1 cellular context compared by ENCODE assay signal in the genomic region with DNA sequence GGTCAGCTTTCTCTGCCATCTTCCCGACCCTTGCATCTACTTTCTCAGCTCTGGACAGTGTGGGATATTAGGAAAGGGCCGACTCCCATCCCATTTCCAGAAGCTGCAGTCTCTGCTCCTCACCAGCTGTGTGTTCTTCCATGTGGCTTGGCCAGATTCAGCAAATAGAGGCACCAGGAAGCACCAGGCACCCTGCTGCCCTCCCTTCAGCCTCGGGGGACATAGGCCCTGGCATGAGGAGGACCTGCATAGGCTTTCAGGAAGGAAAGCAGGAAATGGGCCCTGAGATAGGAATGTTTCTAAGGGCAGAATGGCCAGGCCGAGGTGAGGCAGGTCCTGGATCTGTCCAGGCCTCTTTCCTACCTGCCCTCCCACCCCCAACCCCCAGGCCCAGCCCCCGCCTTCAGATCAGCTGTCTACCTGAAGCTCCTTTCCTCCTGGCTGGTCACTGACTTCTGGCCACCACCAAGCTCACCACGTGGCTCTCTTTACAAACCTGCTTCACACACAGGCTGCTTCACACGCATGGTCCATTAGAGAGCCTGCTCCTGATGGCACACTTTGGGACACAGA.
TF ChIP-seq lines count a peak whose summit lies in the region.

No MANE protein-coding gene starts in this region.

TF ChIP-seq in HCT116, 20 proteins besides CTCF, POLR2A, EP300 and RAD21 (continued from another document):
- TF ChIP-seq REST (IDR thresholded peaks at IDR 0.05; ENCODE audit: low read depth): no peak
TF ChIP-seq in HCT116: peak in this region for 1.
